ENCODE assay signal across 28 cellular contexts in the genomic region with DNA sequence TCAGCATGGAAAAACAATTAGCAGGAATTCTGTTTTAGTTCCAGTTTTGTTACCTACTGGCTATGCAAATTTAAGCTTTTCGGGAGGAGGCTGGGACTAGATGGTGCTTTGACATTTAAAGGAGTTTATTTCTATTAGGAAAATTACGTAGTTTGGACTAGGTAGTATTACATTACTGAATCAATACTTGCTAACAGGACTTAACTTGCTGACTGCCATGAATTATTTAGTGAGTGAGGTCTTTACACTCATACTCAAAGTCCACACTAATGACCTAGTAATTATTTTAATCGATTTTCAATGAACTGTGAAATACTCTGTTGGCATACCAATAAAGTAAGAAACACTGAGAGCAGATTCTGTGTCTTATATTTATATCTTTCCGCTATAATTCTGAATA. TPM values are rescaled to one million over a fixed set of nuclear protein-coding genes. Genes with fewer than 3 reads are reported as not detected.
"Had no signal": no experiment of that assay in that cellular context is flagged by ENCODE, and none has a peak within 500 bp of the region (broad histone marks: within the 10 kb centered on the region; RNA-seq: fewer than 3 reads in every experiment).

No MANE protein-coding gene starts in this region.

- H3K9ac ChIP-seq: KMS-11 had no signal

- H3K27ac Mint-ChIP-seq: activated CD4-positive, alpha-beta memory T cell treated with anti-CD3 and anti-CD28 coated beads for 36 hours; activated CD4-positive, alpha-beta T cell treated with anti-CD3 and anti-CD28 coated beads, Interleukin-2, amount 10 ng/mL, durations not matched to agents 7 days and 5 days; activated naive CD4-positive, alpha-beta T cell treated with anti-CD3 and anti-CD28 coated beads, Interleukin-2, amount 50 U/mL, for 72 hours; activated naive CD8-positive, alpha-beta T cell treated with anti-CD3 and anti-CD28 coated beads, Interleukin-2, amount 50 U/mL, for 24 hours; T-helper 17 cell had no signal

- H3K9me3 ChIP-seq: ascending aorta, body of pancreas, MG63 had no signal

- H3K4me1 Mint-ChIP-seq: activated CD4-positive, alpha-beta T cell treated with anti-CD3 and anti-CD28 coated beads, Interleukin-2, amount 10 ng/mL, durations not matched to agents 7 days and 5 days; activated naive CD8-positive, alpha-beta T cell treated with anti-CD3 and anti-CD28 coated beads, Interleukin-2, amount 50 U/mL, for 24 hours; central memory CD8-positive, alpha-beta T cell; T-helper 17 cell had no signal

- H3K4me3 ChIP-seq: ascending aorta, body of pancreas, MG63 had no signal

- H3K36me3 Mint-ChIP-seq: activated CD4-positive, alpha-beta memory T cell treated with anti-CD3 and anti-CD28 coated beads for 36 hours; activated naive CD4-positive, alpha-beta T cell treated with anti-CD3 and anti-CD28 coated beads, Interleukin-2, amount 50 U/mL, for 72 hours had no signal

- H3K4me1 ChIP-seq: ascending aorta, body of pancreas had no signal

- H3K4me2 ChIP-seq: KMS-11 had no signal

- H3K9me3 Mint-ChIP-seq: activated CD4-positive, alpha-beta T cell treated with anti-CD3 and anti-CD28 coated beads, Interleukin-2, amount 10 ng/mL, durations not matched to agents 7 days and 5 days had no signal

- H3K27me3 ChIP-seq: ascending aorta, body of pancreas, MG63 had no signal

- ATAC-seq: activated naive CD4-positive, alpha-beta T cell treated with anti-CD3 and anti-CD28 coated beads, Interleukin-2, amount 50 U/mL, for 72 hours; activated naive CD8-positive, alpha-beta T cell treated with anti-CD3 and anti-CD28 coated beads, Interleukin-2, amount 50 U/mL, for 24 hours; activated T-cell treated with anti-CD3 and anti-CD28 coated beads, Interleukin-2, amount 50 U/mL, for 4 hours; body of pancreas; T-helper 17 cell had no signal

- H3K27ac ChIP-seq: ascending aorta, body of pancreas, KMS-11 had no signal

- H3K27me3 Mint-ChIP-seq: activated CD4-positive, alpha-beta memory T cell treated with anti-CD3 and anti-CD28 coated beads for 36 hours; activated CD4-positive, alpha-beta T cell treated with anti-CD3 and anti-CD28 coated beads, Interleukin-2, amount 10 ng/mL, durations not matched to agents 7 days and 5 days; activated naive CD8-positive, alpha-beta T cell treated with anti-CD3 and anti-CD28 coated beads, Interleukin-2, amount 50 U/mL, for 24 hours; central memory CD8-positive, alpha-beta T cell; T-helper 17 cell had no signal

- H3K36me3 ChIP-seq: ascending aorta, MG63 had no signal

- H3K4me3 Mint-ChIP-seq: activated CD4-positive, alpha-beta memory T cell treated with anti-CD3 and anti-CD28 coated beads for 36 hours; activated CD4-positive, alpha-beta T cell treated with anti-CD3 and anti-CD28 coated beads, Interleukin-2, amount 10 ng/mL, durations not matched to agents 7 days and 5 days; activated naive CD8-positive, alpha-beta T cell treated with anti-CD3 and anti-CD28 coated beads, Interleukin-2, amount 50 U/mL, for 24 hours; activated T-cell treated with anti-CD3 and anti-CD28 coated beads, Interleukin-2, amount 50 U/mL, for 4 hours; central memory CD8-positive, alpha-beta T cell; T-helper 17 cell had no signal

- DNase-seq: activated CD4-positive, alpha-beta memory T cell treated with anti-CD3 and anti-CD28 coated beads for 36 hours; activated CD4-positive, alpha-beta T cell treated with anti-CD3 and anti-CD28 coated beads, Interleukin-2, amount 10 ng/mL, durations not matched to agents 7 days and 5 days; activated CD4-positive, CD25-positive, alpha-beta regulatory T cell; activated CD8-positive, alpha-beta memory T cell treated with anti-CD3 and anti-CD28 coated beads for 24 hours; activated effector memory CD4-positive, alpha-beta T cell treated with anti-CD3 and anti-CD28 coated beads, Interleukin-2, amount 50 U/mL, for 16 hours; activated naive CD4-positive, alpha-beta T cell treated with Interleukin-2 at 50 U/mL for 16 hours; activated naive CD8-positive, alpha-beta T cell treated with anti-CD3 and anti-CD28 coated beads, Interleukin-2, amount 50 U/mL, for 24 hours; activated T-cell treated with anti-CD3 and anti-CD28 coated beads, Interleukin-2, amount 50 U/mL, for 4 hours; amniotic stem cell; body of pancreas; MG63; MV-4-11; NCI-H1105 treated with DMSO at 0.1 percent for 48 hours; NCI-H1436 treated with DMSO at 0.1 percent for 48 hours; NCI-H1930; NCI-H2171; NCI-H2227 treated with DMSO at 0.1 percent for 48 hours; NCI-H446 treated with DMSO at 0.1 percent for 48 hours; NCI-H524 treated with DMSO at 0.1 percent for 48 hours; SIG-M5; T-helper 17 cell; T-helper 9 cell had no signal

RNA-seq across cellular contexts. Expression of a gene that starts 55.1 kb away (rescaled TPM):
- total RNA-seq: activated CD4-positive, alpha-beta memory T cell treated with anti-CD3 and anti-CD28 coated beads for 36 hours; activated CD4-positive, alpha-beta T cell treated with anti-CD3 and anti-CD28 coated beads, Interleukin-2, amount 10 ng/mL, durations not matched to agents 7 days and 5 days; activated naive CD4-positive, alpha-beta T cell treated with anti-CD3 and anti-CD28 coated beads, Interleukin-2, amount 50 U/mL, for 72 hours; activated T-cell treated with anti-CD3 and anti-CD28 coated beads, Interleukin-2, amount 50 U/mL, for 4 hours; OCI-LY7; RPMI7951; T-helper 17 cell had no signal
